In the genomic region with DNA sequence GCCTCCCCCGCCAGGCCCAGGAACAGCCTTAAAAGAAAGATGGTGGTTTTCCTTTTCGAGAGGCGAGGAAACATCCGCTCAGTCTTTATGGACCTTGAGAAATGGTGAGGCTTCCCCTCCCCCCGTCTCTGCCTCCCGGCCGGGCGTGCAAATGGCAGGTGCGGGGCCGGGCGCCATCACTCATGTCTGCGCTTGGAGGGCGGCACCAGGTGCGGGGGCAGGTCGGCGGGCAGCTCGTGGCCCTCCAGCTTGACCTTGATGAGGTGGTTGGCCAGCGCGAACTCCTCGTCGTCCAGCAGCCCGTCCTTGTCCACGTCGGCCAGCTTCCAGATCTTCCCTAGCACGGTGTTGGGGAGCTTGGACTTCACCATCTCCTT, we compare ENCODE assay signal across 1 cellular context.
TF ChIP-seq lines count a peak whose summit lies in the region.

No MANE protein-coding gene starts in this region.

TF ChIP-seq in K562, 482 proteins besides CTCF, POLR2A, EP300 and RAD21:
- TF ChIP-seq RBM14 (IDR thresholded peaks at IDR 0.05; ENCODE audit: borderline replicate concordance, insufficient read depth, low read depth, low read length) (no peak), FIP1L1 (IDR thresholded peaks at IDR 0.05; ENCODE audit: low read depth, low read length, poor library complexity, severe bottlenecking) (no peak), DPF2 (IDR thresholded peaks at IDR 0.05) (no peak), POLR2G (IDR thresholded peaks at IDR 0.05; ENCODE audit: low read depth, low read length) (peak; percentile 56)
TF ChIP-seq in K562: peak in this region for 1.
